8 cellular contexts compared by ENCODE assay signal in the genomic region with DNA sequence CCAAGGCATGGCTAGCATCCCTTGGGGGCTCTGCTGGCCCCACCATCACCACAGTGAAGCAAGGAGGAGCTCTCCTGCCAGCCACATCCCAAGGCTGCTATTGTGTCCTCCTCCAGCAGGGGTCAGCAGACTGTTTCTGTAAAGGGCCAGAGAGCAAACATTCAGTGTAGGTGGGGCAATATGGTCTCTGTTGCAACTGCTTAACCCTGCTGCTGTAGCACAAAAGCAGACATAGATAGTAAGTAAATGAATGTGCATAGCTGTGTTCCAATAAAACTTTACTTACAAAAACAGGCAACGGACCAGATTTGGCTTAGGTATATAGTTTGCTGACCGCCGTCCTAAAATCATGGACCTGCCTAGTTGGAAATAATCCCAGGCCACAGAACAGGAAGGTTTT. TPM values are rescaled to one million over a fixed set of nuclear protein-coding genes. Genes with fewer than 3 reads are reported as not detected.
DNase-seq lines count a peak whose midpoint lies in the region; ATAC-seq, FAIRE-seq and TF ChIP-seq lines count a peak whose summit lies in the region.

No MANE protein-coding gene starts in this region.

- H3K27ac ChIP-seq in A673 (ENCODE audit: low read depth, low read length, poor library complexity, severe bottlenecking) = no peak overlapping the region

- DNase-seq in A673 (ENCODE audit: low spot score) = peak; percentile 86
- peak; percentile 44 for DNase-seq in HTR-8/SVneo (ENCODE audit: insufficient read length, low spot score)
- peak; percentile 76 for DNase-seq in NOMO-1 treated with DMSO at 0.1 percent for 48 hours (lab: John Stamatoyannopoulos, UW; ENCODE audit: unreplicated experiment)
- DNase-seq in activated CD8-positive, alpha-beta memory T cell treated with anti-CD3 and anti-CD28 coated beads for 4 hours (ENCODE audit: low read depth in 2 of 2) = peak; percentile 27 to 30
- no peak for DNase-seq in epithelial cell of proximal tubule (ENCODE audit: low read depth)
- peak; percentile 51 for DNase-seq in natural killer cell

- no peaks in the 10 kb centered on the region for H3K4me1 ChIP-seq in A673 (ENCODE audit: insufficient read depth, low read length, poor library complexity, severe bottlenecking)

- no peaks in the 10 kb centered on the region for H3K9me3 ChIP-seq in A673 (ENCODE audit: low read depth, low read length, poor library complexity, severe bottlenecking)

- ATAC-seq in GM18511 (IDR thresholded peaks at IDR 0.05; ENCODE audit: unreplicated experiment) (peak; percentile 87), natural killer cell (peak; percentile 77 to 86 (median 80))
- ATAC-seq in stimulated activated memory B cell treated with anti-CD40 and anti-IgM and Interleukin-4, amounts not matched to agents 10 μg/mL and 1 μg/mL and 100 μg/mL, for 72 hours = peak; percentile 64

- TF ChIP-seq CTCF in A673 (conservative IDR thresholded peaks at IDR 0.05; ENCODE audit: low read depth, low read length) (peak; percentile 88), epithelial cell of proximal tubule (conservative IDR thresholded peaks at IDR 0.05; ENCODE audit: low read depth, low read length) (peak; percentile 98), natural killer cell (IDR thresholded peaks at IDR 0.05) (peak; percentile 76)

- no peaks in the 10 kb centered on the region for H3K36me3 ChIP-seq in A673 (ENCODE audit: insufficient read depth, low read length, poor library complexity, severe bottlenecking)

- no TSS peak for BruUV-seq in A673 (replicated peaks; lab: Mats Ljungman, UMichigan)

- H3K27ac Mint-ChIP-seq in natural killer cell = no peak overlapping the region
- H3K27ac Mint-ChIP-seq in stimulated activated memory B cell treated with anti-CD40 and anti-IgM and Interleukin-4, amounts not matched to agents 10 μg/mL and 1 μg/mL and 100 μg/mL, for 72 hours = no peak overlapping the region

- FAIRE-seq in HTR-8/SVneo (lab: Jason Lieb, UNC) = no peak

- intact Hi-C loops in A673 (cut with micrococcal nuclease; ENCODE audit: unreplicated experiment) (no loop called here), natural killer cell (cut with micrococcal nuclease) (loop anchor here (5.0 to 10.0 kb wide), 2 partner anchors 411 to 673 kb away; no protein-coding TSS in a partner anchor)

- peaks cover 14 to 24% of the 10 kb centered on the region in 2 donors for H3K27me3 Mint-ChIP-seq in natural killer cell (ENCODE audit: low read depth in 2 of 2)
- H3K27me3 Mint-ChIP-seq in stimulated activated memory B cell treated with anti-CD40 and anti-IgM and Interleukin-4, amounts not matched to agents 10 μg/mL and 1 μg/mL and 100 μg/mL, for 72 hours = peaks cover 26% of the 10 kb centered on the region

- POLR2A ChIA-PET in A673 (lab: Charles Lee; ENCODE audit: low non-redundant PET) = interaction anchor here (0.5 kb wide), 1 partner anchor 146 kb away, joined by 3 read pairs; no protein-coding TSS in a partner anchor

- H3K4me1 Mint-ChIP-seq in natural killer cell = peaks cover 6% of the 10 kb centered on the region in 2 donors
- peaks cover 6% of the 10 kb centered on the region for H3K4me1 Mint-ChIP-seq in stimulated activated memory B cell treated with anti-CD40 and anti-IgM and Interleukin-4, amounts not matched to agents 10 μg/mL and 1 μg/mL and 100 μg/mL, for 72 hours

- H3K9me3 Mint-ChIP-seq in natural killer cell = no peaks in the 10 kb centered on the region
- H3K9me3 Mint-ChIP-seq in stimulated activated memory B cell treated with anti-CD40 and anti-IgM and Interleukin-4, amounts not matched to agents 10 μg/mL and 1 μg/mL and 100 μg/mL, for 72 hours = no peaks in the 10 kb centered on the region

- CTCF ChIA-PET in A673 (lab: Charles Lee) = interaction anchor here (0.5 to 1.0 kb wide), 6 partner anchors 33 to 516 kb away, joined by 3 to 6 read pairs (median 4); no protein-coding TSS in a partner anchor

- H3K4me3 ChIP-seq in A673 (ENCODE audit: low read depth, low read length, poor library complexity, severe bottlenecking) = no peak overlapping the region
- H3K4me3 ChIP-seq in epithelial cell of proximal tubule (ENCODE audit: low read depth, low read length) = no peak overlapping the region

- no peak overlapping the region for H3K4me3 Mint-ChIP-seq in natural killer cell
- no peak overlapping the region for H3K4me3 Mint-ChIP-seq in stimulated activated memory B cell treated with anti-CD40 and anti-IgM and Interleukin-4, amounts not matched to agents 10 μg/mL and 1 μg/mL and 100 μg/mL, for 72 hours

- H3K36me3 Mint-ChIP-seq in natural killer cell = no peaks in the 10 kb centered on the region
- H3K36me3 Mint-ChIP-seq in stimulated activated memory B cell treated with anti-CD40 and anti-IgM and Interleukin-4, amounts not matched to agents 10 μg/mL and 1 μg/mL and 100 μg/mL, for 72 hours = no peaks in the 10 kb centered on the region

- peaks cover 21% of the 10 kb centered on the region for H3K27me3 ChIP-seq in A673 (replicated peaks; ENCODE audit: insufficient read depth, low read depth, low read length, poor library complexity)

RNA-seq across cellular contexts. Expression of a gene that starts 36.4 kb away (rescaled TPM):
- total RNA-seq in A673 (2021) (0.07 and 0.32 TPM in 2 replicates), epithelial cell of proximal tubule (under 0.01 and 0.17 TPM in 2 replicates), natural killer cell (under 1 TPM in 1 of 3 donors, not detected in 2; 0.07 TPM)
